13 cellular contexts compared by ENCODE assay signal in genomic region chr14:86296173-86296572, GRCh38.
DNase-seq lines count a peak whose midpoint lies in the region; ATAC-seq and TF ChIP-seq lines count a peak whose summit lies in the region.
"Had no signal": no experiment of that assay in that cellular context is flagged by ENCODE, and none has a peak within 500 bp of the region (broad histone marks: within the 10 kb centered on the region; RNA-seq: fewer than 3 reads in every experiment).

No MANE protein-coding gene starts in this region.

- H3K36me3 ChIP-seq in BLaER1 = no peaks in the 10 kb centered on the region

- TF ChIP-seq CTCF in fibroblast of the aortic adventitia (IDR thresholded peaks at IDR 0.05; ENCODE audit: insufficient read depth, low read length) = no peak

- peak overlapping the region; percentile 67 for H3K4me2 ChIP-seq in BLaER1

- no peaks in the 10 kb centered on the region for H3K27me3 ChIP-seq in BLaER1

- no peaks in the 10 kb centered on the region for H4K20me1 ChIP-seq in BLaER1

- DNase-seq in NCI-H1092 (lab: John Stamatoyannopoulos, UW) (peak; percentile 88), NCI-H69 (lab: John Stamatoyannopoulos, UW) (peak; percentile 99), fibroblast of the aortic adventitia (ENCODE audit: low read depth) (peak; percentile 25), RPMI8226 (no peak), activated T-cell treated with anti-CD3 and anti-CD28 coated beads for 4 hours (no peak), dermis blood vessel endothelial cell (no peak)
- DNase-seq: activated T-cell treated with anti-CD3 and anti-CD28 coated beads, Interleukin-2, amount 50 U/mL, for 72 hours; CD8-positive, alpha-beta T cell had no signal

- H3K9me3 ChIP-seq in BLaER1 = 0 out of 2 replicates have a peak, but pooled peaks cover 5% of the 10 kb centered on the region

- H3K4me1 ChIP-seq in BLaER1 = peaks cover 38% of the 10 kb centered on the region

- H3K27ac ChIP-seq in BLaER1 = no peak overlapping the region
- H3K27ac ChIP-seq: VCaP had no signal

- H3K9ac ChIP-seq in BLaER1 = no peak overlapping the region

- ATAC-seq in GM19467 (IDR thresholded peaks at IDR 0.05; ENCODE audit: unreplicated experiment) = no peak
- ATAC-seq: activated T-cell treated with anti-CD3 and anti-CD28 coated beads, Interleukin-2, amount 50 U/mL, for 72 hours; CD8-positive, alpha-beta T cell; HepG2; Panc1 had no signal

- H3K4me3 ChIP-seq in BLaER1 = no peak overlapping the region
- H3K4me3 ChIP-seq in fibroblast of the aortic adventitia (ENCODE audit: low read depth, low read length) = no peak overlapping the region

Comparison
In these comparisons a context has a peak if more than half of its experiments do, and no peak if none do; other contexts are left out.
1. DNase-seq: peak in NCI-H1092 (single experiment), NCI-H69 (single experiment) and fibroblast of the aortic adventitia (single experiment); none in RPMI8226 (single experiment), activated T-cell treated with anti-CD3 and anti-CD28 coated beads for 4 hours (single experiment) and dermis blood vessel endothelial cell (single experiment).